In the genomic region with DNA sequence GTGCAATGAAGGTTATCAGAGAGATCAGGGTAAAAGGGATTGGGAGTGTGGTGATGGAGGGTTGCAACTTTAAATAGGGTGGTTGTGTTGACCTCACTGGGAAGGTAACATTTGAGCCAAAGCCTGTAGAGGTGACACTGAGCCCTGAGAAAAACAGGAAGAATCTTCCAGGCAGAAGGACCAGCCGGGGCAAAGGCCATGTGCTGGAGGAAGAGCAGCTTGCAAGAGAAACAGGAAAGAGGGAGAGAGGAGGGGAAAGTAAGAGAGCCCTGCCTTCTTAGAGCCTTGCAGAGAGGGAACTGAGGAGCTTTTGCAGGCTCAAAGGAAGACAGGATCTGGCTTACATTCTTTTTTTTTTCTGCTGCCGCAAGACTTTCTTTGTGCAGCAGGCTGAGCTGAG, we compare ENCODE assay signal across 19 cellular contexts. TPM values are rescaled to one million over a fixed set of nuclear protein-coding genes. Genes with fewer than 3 reads are reported as not detected.
DNase-seq lines count a peak whose midpoint lies in the region; ATAC-seq and TF ChIP-seq lines count a peak whose summit lies in the region.
"Had no signal": no experiment of that assay in that cellular context is flagged by ENCODE, and none has a peak within 500 bp of the region (broad histone marks: within the 10 kb centered on the region; RNA-seq: fewer than 3 reads in every experiment).

No MANE protein-coding gene starts in this region.

- intact Hi-C loops in left ventricle myocardium superior (cut with micrococcal nuclease) (no loop called here), right cardiac atrium (cut with DNase I) (no loop called here), upper lobe of right lung (cut with DNase I) (no loop called here)

- CTCF ChIA-PET in CD8-positive, alpha-beta memory T cell (lab: Charles Lee): no interaction called here

- no peak overlapping the region for H3K4me3 Mint-ChIP-seq in CD8-positive, alpha-beta memory T cell
- H3K4me3 Mint-ChIP-seq: activated naive CD4-positive, alpha-beta T cell treated with anti-CD3 and anti-CD28 coated beads, Interleukin-2, amount 50 U/mL, for 24 hours had no signal

- no peak for TF ChIP-seq CTCF in upper lobe of right lung (IDR thresholded peaks at IDR 0.05)

- POLR2A ChIA-PET in CD8-positive, alpha-beta memory T cell (lab: Charles Lee): no interaction called here

- peaks cover 1 to 4% of the 10 kb centered on the region in 2 donors for H3K27me3 Mint-ChIP-seq in CD8-positive, alpha-beta memory T cell
- H3K27me3 Mint-ChIP-seq: activated naive CD4-positive, alpha-beta T cell treated with anti-CD3 and anti-CD28 coated beads, Interleukin-2, amount 50 U/mL, for 24 hours had no signal

- no peaks in the 10 kb centered on the region for H3K4me1 ChIP-seq in right cardiac atrium (ENCODE audit: control insufficient read depth, insufficient read depth, low read length)
- no peaks in the 10 kb centered on the region for H3K4me1 ChIP-seq in upper lobe of right lung
- H3K4me1 ChIP-seq in CD8-positive, alpha-beta memory T cell (ENCODE audit: insufficient read depth, low read length): no peaks in the 10 kb centered on the region
- H3K4me1 ChIP-seq: gastrocnemius medialis had no signal

- no peaks in the 10 kb centered on the region for H3K36me3 ChIP-seq in upper lobe of right lung
- no peaks in the 10 kb centered on the region for H3K36me3 ChIP-seq in CD8-positive, alpha-beta memory T cell (ENCODE audit: insufficient read depth, low read length)
- H3K36me3 ChIP-seq: gastrocnemius medialis, ovary had no signal

- WGBS in right cardiac atrium: 26% methylated on average over 2 of the region's 2 CpGs

- H3K27me3 ChIP-seq in right cardiac atrium (ENCODE audit: control insufficient read depth, insufficient read depth): no peaks in the 10 kb centered on the region
- no peaks in the 10 kb centered on the region for H3K27me3 ChIP-seq in upper lobe of right lung
- no peaks in the 10 kb centered on the region for H3K27me3 ChIP-seq in CD8-positive, alpha-beta memory T cell (ENCODE audit: insufficient read depth, low read length, poor library complexity, severe bottlenecking)
- H3K27me3 ChIP-seq: gastrocnemius medialis, ovary had no signal

- H3K4me3 ChIP-seq in right cardiac atrium (ENCODE audit: low read length): no peak overlapping the region
- H3K4me3 ChIP-seq in upper lobe of right lung: no peak overlapping the region
- no peak overlapping the region for H3K4me3 ChIP-seq in CD8-positive, alpha-beta memory T cell (ENCODE audit: low read length)
- H3K4me3 ChIP-seq: coronary artery, gastrocnemius medialis, GM12878, ovary had no signal

- DNase-seq in left ventricle myocardium superior (no peak), right cardiac atrium (no peak), dermis blood vessel endothelial cell (peak; percentile 15), left lobe of liver (ENCODE audit: low spot score) (no peak), upper lobe of right lung (no peak), putamen (ENCODE audit: low spot score) (no peak)
- DNase-seq in CD8-positive, alpha-beta memory T cell: no peak
- DNase-seq: activated CD4-positive, CD25-positive, alpha-beta regulatory T cell treated with anti-CD3 and anti-CD28 coated beads, Interleukin-2, amount 50 U/mL, for 72 hours; C1 segment of cervical spinal cord; gastrocnemius medialis; GDM1; NCI-H1694; NCI-H2227 treated with DMSO at 0.1 percent for 48 hours; ovary; T-helper 9 cell had no signal

- H3K27ac ChIP-seq in right cardiac atrium (ENCODE audit: low read length): no peak overlapping the region
- H3K27ac ChIP-seq in upper lobe of right lung: no peak overlapping the region
- H3K27ac ChIP-seq in CD8-positive, alpha-beta memory T cell (ENCODE audit: low read depth, low read length): no peak overlapping the region
- H3K27ac ChIP-seq: coronary artery, gastrocnemius medialis, ovary had no signal

- no peaks in the 10 kb centered on the region for H3K9me3 ChIP-seq in right cardiac atrium (ENCODE audit: control insufficient read depth, low read length)
- H3K9me3 ChIP-seq in upper lobe of right lung: no peaks in the 10 kb centered on the region
- no peaks in the 10 kb centered on the region for H3K9me3 ChIP-seq in CD8-positive, alpha-beta memory T cell (ENCODE audit: low read length)
- H3K9me3 ChIP-seq: gastrocnemius medialis, ovary had no signal

- peak; percentile 32 for ATAC-seq in left ventricle myocardium superior
- ATAC-seq in right cardiac atrium: no peak
- ATAC-seq in left lobe of liver: peak; percentile 25
- peak; percentile 48 for ATAC-seq in upper lobe of right lung
- no peak for ATAC-seq in GM18519 (IDR thresholded peaks at IDR 0.05; ENCODE audit: low FRiP score, unreplicated experiment)
- ATAC-seq: gastrocnemius medialis, GM12878 had no signal

- no peaks in the 10 kb centered on the region for H3K9me3 Mint-ChIP-seq in CD8-positive, alpha-beta memory T cell
- H3K9me3 Mint-ChIP-seq: activated naive CD4-positive, alpha-beta T cell treated with anti-CD3 and anti-CD28 coated beads, Interleukin-2, amount 50 U/mL, for 24 hours had no signal

- no peak overlapping the region for H3K27ac Mint-ChIP-seq in CD8-positive, alpha-beta memory T cell
- H3K27ac Mint-ChIP-seq: activated naive CD4-positive, alpha-beta T cell treated with anti-CD3 and anti-CD28 coated beads, Interleukin-2, amount 50 U/mL, for 24 hours had no signal

- H3K36me3 Mint-ChIP-seq in CD8-positive, alpha-beta memory T cell: no peaks in the 10 kb centered on the region
- H3K36me3 Mint-ChIP-seq: activated naive CD4-positive, alpha-beta T cell treated with anti-CD3 and anti-CD28 coated beads, Interleukin-2, amount 50 U/mL, for 24 hours had no signal

- H3K4me1 Mint-ChIP-seq in CD8-positive, alpha-beta memory T cell: no peaks in the 10 kb centered on the region
- H3K4me1 Mint-ChIP-seq: activated naive CD4-positive, alpha-beta T cell treated with anti-CD3 and anti-CD28 coated beads, Interleukin-2, amount 50 U/mL, for 24 hours had no signal

RNA-seq across cellular contexts. Expression of a gene that starts 17.4 kb away (rescaled TPM):
- 0.42 TPM for total RNA-seq in left ventricle myocardium superior
- total RNA-seq in right cardiac atrium: under 1 TPM in 3 of 4 donors, not detected in 1; 0.26 to 0.53 (median 0.35) TPM
- polyA plus RNA-seq in right cardiac atrium: 0.18 TPM
- 0.14 TPM in 1 of 2 replicates, not detected in the other for total RNA-seq in dermis blood vessel endothelial cell
- 0.15 TPM for total RNA-seq in left lobe of liver
- 0.23 TPM for total RNA-seq in upper lobe of right lung
- total RNA-seq in CD8-positive, alpha-beta memory T cell: under 1 TPM; 0.27 to 0.33 TPM
- not detected for polyA plus RNA-seq in CD8-positive, alpha-beta memory T cell

RNA-seq across cellular contexts. Expression of a gene that starts 40.3 kb away (rescaled TPM):
- 74.1 TPM for total RNA-seq in left ventricle myocardium superior
- total RNA-seq in right cardiac atrium: 10 to 100 TPM; 60.1 to 67.1 (median 62.2) TPM
- polyA plus RNA-seq in right cardiac atrium: 80.8 TPM
- 28.9 and 30.3 TPM in 2 replicates for total RNA-seq in dermis blood vessel endothelial cell
- 16.7 TPM for total RNA-seq in left lobe of liver
- 22.0 TPM for total RNA-seq in upper lobe of right lung
- 10 to 100 TPM; 33.4 to 35.6 TPM for total RNA-seq in CD8-positive, alpha-beta memory T cell
- polyA plus RNA-seq in CD8-positive, alpha-beta memory T cell: 55.1 TPM

Comparison
In these comparisons a context has a peak if more than half of its experiments do, and no peak if none do; other contexts are left out.
1. ATAC-seq: peak in left ventricle myocardium superior (single experiment), left lobe of liver (single experiment) and upper lobe of right lung (single experiment); none in right cardiac atrium (0 of 2) and GM18519 (single experiment).